ENCODE assay signal across 20 cellular contexts in genomic region chr10:112235141-112235540, GRCh38. TPM values are rescaled to one million over a fixed set of nuclear protein-coding genes. Genes with fewer than 3 reads are reported as not detected.
DNase-seq lines count a peak whose midpoint lies in the region; ATAC-seq, FAIRE-seq and TF ChIP-seq lines count a peak whose summit lies in the region.
"Had no signal": no experiment of that assay in that cellular context is flagged by ENCODE, and none has a peak within 500 bp of the region (broad histone marks: within the 10 kb centered on the region; RNA-seq: fewer than 3 reads in every experiment).

No MANE protein-coding gene starts in this region.

- no peak for TF ChIP-seq RAD21 in H1 (IDR thresholded peaks at IDR 0.05 in 1 of 2, conservative IDR thresholded peaks at IDR 0.05 in 1 of 2; ENCODE audit: low read depth in 2 of 2, low read length in 2 of 2)

- H3K27me3 ChIP-seq in RWPE2 (ENCODE audit: insufficient read depth, poor library complexity, severe bottlenecking), result no peaks in the 10 kb centered on the region
- H3K27me3 ChIP-seq in H1 (replicated peaks in 1 of 4; ENCODE audit: control insufficient read depth in 3 of 4, extremely low read depth in 1 of 4, insufficient read depth in 3 of 4, low read length in 3 of 4), result no peaks in the 10 kb centered on the region
- H3K27me3 ChIP-seq in A673 (replicated peaks; ENCODE audit: insufficient read depth, low read depth, low read length, poor library complexity), result no peaks in the 10 kb centered on the region

- no peaks in the 10 kb centered on the region for H3K36me3 ChIP-seq in RWPE2 (ENCODE audit: low read depth)
- H3K36me3 ChIP-seq in H1 (ENCODE audit: control insufficient read depth in 2 of 4, insufficient read depth in 4 of 4, low read length in 3 of 4), result no peaks in the 10 kb centered on the region
- no peaks in the 10 kb centered on the region for H3K36me3 ChIP-seq in A673 (ENCODE audit: insufficient read depth, low read length, poor library complexity, severe bottlenecking)

- H3K18ac ChIP-seq in H1 (ENCODE audit: extremely low read depth, low read length), result no peak overlapping the region; the same call in 1 of the 2 replicates

- H3K27ac ChIP-seq in RWPE2 (ENCODE audit: poor library complexity, severe bottlenecking), result peak overlapping the region; percentile 24
- no peak overlapping the region for H3K27ac ChIP-seq in H1 (ENCODE audit: low read depth, low read length)
- no peak overlapping the region for H3K27ac ChIP-seq in A673 (ENCODE audit: low read depth, low read length, poor library complexity, severe bottlenecking)
- H3K27ac ChIP-seq: A549 had no signal

- no peaks in the 10 kb centered on the region for H3K23me2 ChIP-seq in H1 (ENCODE audit: low read depth, low read length)

- TF ChIP-seq POLR2A in H1 (IDR thresholded peaks at IDR 0.05; ENCODE audit: control extremely low read depth in 1 of 2, low read depth in 2 of 2, low read length in 2 of 2), result no peak

- H3K9me3 ChIP-seq in RWPE2 (ENCODE audit: severe bottlenecking) (no peaks in the 10 kb centered on the region), H1 (ENCODE audit: insufficient read depth in 2 of 2, low read depth in 1 of 2, low read length in 1 of 2) (peaks cover 3% of the 10 kb centered on the region in 2 experiments; a peak in 2 of 4 replicates), A673 (ENCODE audit: low read depth, low read length, poor library complexity, severe bottlenecking) (peaks cover 8% of the 10 kb centered on the region)
- H3K9me3 ChIP-seq: A549 had no signal

- peaks cover 2% of the 10 kb centered on the region for H3K36me3 Mint-ChIP-seq in neural crest cell (ENCODE audit: low read depth)
- H3K36me3 Mint-ChIP-seq: CD4-positive, alpha-beta memory T cell had no signal

- FAIRE-seq in H1 (lab: Jason Lieb, UNC), result no peak
- FAIRE-seq: A549, GM12891 had no signal

- H3K9me3 Mint-ChIP-seq in neural crest cell, result peaks cover 15% of the 10 kb centered on the region

- peaks cover 30% of the 10 kb centered on the region for H3K4me1 Mint-ChIP-seq in neural crest cell
- H3K4me1 Mint-ChIP-seq: CD4-positive, alpha-beta memory T cell had no signal

- no peaks in the 10 kb centered on the region for H3K27me3 Mint-ChIP-seq in neural crest cell (ENCODE audit: low read depth)

- 90% methylated on average over 7 of the region's 7 CpGs; no CpG with 5 or more reads in 1 of the 2 experiments for WGBS in H1 (ENCODE audit: extremely low coverage in 1 of 2, insufficient coverage in 1 of 2, insufficient read length in 1 of 2, insufficient replicate concordance in 2 of 2, low coverage in 1 of 2, low lambda C conversion rate in 2 of 2, missing lambda C conversion rate in 1 of 2), 2 experiments

- H4K20me1 ChIP-seq in H1 (replicated peaks in 1 of 2; ENCODE audit: control insufficient read depth in 1 of 2, insufficient read depth in 2 of 2, low read length in 2 of 2), result no peaks in the 10 kb centered on the region

- 0 out of 2 replicates have a peak overlapping the region, but pooled peaks have one; percentile 5 for H2BK12ac ChIP-seq in H1 (ENCODE audit: low read depth, low read length)

- H3K79me1 ChIP-seq in H1 (ENCODE audit: low read depth, low read length), result no peaks in the 10 kb centered on the region

- H2BK15ac ChIP-seq in H1 (ENCODE audit: low read length), result no peak overlapping the region

- H3K23ac ChIP-seq in H1 (ENCODE audit: insufficient read length), result no peak overlapping the region

- H4K8ac ChIP-seq in H1 (ENCODE audit: extremely low read depth, insufficient read depth, low read length), result no peak overlapping the region

- H3K4me3 Mint-ChIP-seq in neural crest cell, result no peak overlapping the region
- H3K4me3 Mint-ChIP-seq: CD4-positive, alpha-beta memory T cell had no signal

- POLR2A ChIA-PET in H1 (lab: Charles Lee; ENCODE audit: partially characterized antibody) (no interaction called here), A673 (lab: Charles Lee; ENCODE audit: low non-redundant PET) (no interaction called here)

- no peak overlapping the region for H3K14ac ChIP-seq in H1 (ENCODE audit: insufficient read length)

- no peak overlapping the region for H2BK120ac ChIP-seq in H1 (replicated peaks; ENCODE audit: low read depth, low read length)

- BruUV-seq in A673 (replicated peaks; lab: Mats Ljungman, UMichigan), result no TSS peak

- TF ChIP-seq CTCF in RWPE2 (IDR thresholded peaks at IDR 0.05; ENCODE audit: poor library complexity, severe bottlenecking) (no peak), H1 (IDR thresholded peaks at IDR 0.05; ENCODE audit: control extremely low read depth in 1 of 3, insufficient read depth in 1 of 3, low read depth in 1 of 3, low read length in 3 of 3) (no peak), neural crest cell (conservative IDR thresholded peaks at IDR 0.05) (no peak), A673 (conservative IDR thresholded peaks at IDR 0.05; ENCODE audit: low read depth, low read length) (no peak)

- H3K4me2 ChIP-seq in H1 (ENCODE audit: insufficient read depth in 1 of 2, low read depth in 2 of 2, low read length in 2 of 2), result peak overlapping the region in 1 of 2 experiments; percentile 37; a peak in 2 of 4 replicates
- H3K4me2 ChIP-seq: A549 had no signal

- H2AFZ ChIP-seq in H1 (ENCODE audit: low read length), result peak overlapping the region; percentile 72; the same call in 1 of the 2 replicates

- H4K5ac ChIP-seq in H1 (ENCODE audit: insufficient read length, low read depth, low read length), result no peak overlapping the region

- no peak for TF ChIP-seq EP300 in H1 (IDR thresholded peaks at IDR 0.05; ENCODE audit: borderline replicate concordance in 1 of 2, low read depth in 2 of 2, low read length in 2 of 2)

- no peak overlapping the region for H3K9ac ChIP-seq in H1 (replicated peaks in 1 of 4; ENCODE audit: extremely low read depth in 1 of 4, low read depth in 3 of 4, low read length in 3 of 4)

- no peak overlapping the region for H3K56ac ChIP-seq in H1 (replicated peaks; ENCODE audit: insufficient read length, low read depth, low read length)

- no peaks in the 10 kb centered on the region for H3K79me2 ChIP-seq in H1 (ENCODE audit: control insufficient read depth in 1 of 2, insufficient read depth in 2 of 2, low read length in 2 of 2)

- H2AK5ac ChIP-seq in H1 (ENCODE audit: low read depth, low read length), result no peak overlapping the region

- H3K4me3 ChIP-seq in RWPE2 (ENCODE audit: severe bottlenecking) (no peak overlapping the region), H1 (ENCODE audit: extremely low read depth in 1 of 4, insufficient read depth in 2 of 4, low read depth in 3 of 4, low read length in 4 of 4) (no peak overlapping the region), A673 (ENCODE audit: low read depth, low read length, poor library complexity, severe bottlenecking) (no peak overlapping the region)
- H3K4me3 ChIP-seq: A549 had no signal

- DNase-seq in RWPE2 (ENCODE audit: low spot score) (no peak), H1 (ENCODE audit: low read depth in 1 of 2, low spot score in 2 of 2) (no peak), neural crest cell (ENCODE audit: low read depth, low spot score) (no peak), A673 (ENCODE audit: low spot score) (no peak), NCI-H187 (lab: John Stamatoyannopoulos, UW) (no peak)
- DNase-seq: 8988T; C1 segment of cervical spinal cord; Calu3; CD4-positive, alpha-beta memory T cell; COR-L47; DMS53; DMS79 treated with DMSO at 0.1 percent for 48 hours; GF-D8; GOT3 had no signal

- peaks cover 9% of the 10 kb centered on the region for H3K4me1 ChIP-seq in RWPE2 (ENCODE audit: insufficient read depth, poor library complexity, severe bottlenecking)
- peaks cover 0 to 5% (median 3%) of the 10 kb centered on the region in 4 experiments; a peak in 3 of 7 replicates for H3K4me1 ChIP-seq in H1 (replicated peaks in 1 of 4; ENCODE audit: control insufficient read depth in 3 of 4, insufficient read depth in 4 of 4, low read length in 3 of 4)
- no peaks in the 10 kb centered on the region for H3K4me1 ChIP-seq in A673 (ENCODE audit: insufficient read depth, low read length, poor library complexity, severe bottlenecking)
- H3K4me1 ChIP-seq: A549 had no signal

- intact Hi-C loops in A673 (cut with micrococcal nuclease; ENCODE audit: unreplicated experiment), result no loop called here

- H2BK5ac ChIP-seq in H1 (ENCODE audit: low read depth, low read length), result no peak overlapping the region

- H3K27ac Mint-ChIP-seq in neural crest cell (ENCODE audit: unreplicated experiment), result peak overlapping the region; percentile 24
- H3K27ac Mint-ChIP-seq: CD4-positive, alpha-beta memory T cell had no signal

- no peak overlapping the region for H3K4ac ChIP-seq in H1 (replicated peaks; ENCODE audit: insufficient read length, low read depth, low read length)

- no peak overlapping the region for H4K91ac ChIP-seq in H1 (replicated peaks; ENCODE audit: insufficient read length, low read length)

- H2BK20ac ChIP-seq in H1 (ENCODE audit: low read length), result peak overlapping the region; percentile 32; the same call in 1 of the 2 replicates

- CTCF ChIA-PET in H1 (lab: Charles Lee; ENCODE audit: partially characterized antibody) (interaction anchor here (0.9 kb wide), 1 partner anchor 72 kb away, joined by 3 read pairs; no protein-coding TSS in a partner anchor), A673 (lab: Charles Lee) (no interaction called here)

- ATAC-seq in RWPE2 (ENCODE audit: low read depth) (no peak), GM18502 (IDR thresholded peaks at IDR 0.05; ENCODE audit: poor library complexity, unreplicated experiment) (no peak)
- ATAC-seq: A549 had no signal

RNA-seq across cellular contexts. Expression of gene TECTB, which starts 48.1 kb away (rescaled TPM):
- total RNA-seq in H1 (2021; fragmentation: NEBNext Ultra II Directional; extraction: Animal tissue kit (Norgen Biotek cat#: 25700)), result not detected in 2 replicates
- polyA plus RNA-seq in H1 (2011; rRNA removed), result not detected in 2 replicates
- not detected for polyA plus RNA-seq in H1 (2011; cell fraction: cytosol; rRNA removed)
- polyA plus RNA-seq in H1 (2011; cell fraction: nucleus; rRNA removed), result not detected
- polyA plus RNA-seq in H1 (2012, experiment 1 of 2), result not detected in 4 replicates
- polyA plus RNA-seq in H1 (2012, experiment 2 of 2), result not detected
- polyA plus RNA-seq in H1 (2013, experiment 1 of 2), result not detected
- polyA plus RNA-seq in H1 (2013, experiment 2 of 2), result not detected
- polyA minus RNA-seq in H1 (2011; rRNA and poly(A)+ RNA removed), result not detected in 2 replicates
- polyA minus RNA-seq in H1 (2011; cell fraction: cytosol; rRNA and poly(A)+ RNA removed), result not detected
- not detected for polyA minus RNA-seq in H1 (2011; cell fraction: nucleus; rRNA and poly(A)+ RNA removed)
- not detected in 2 replicates for total RNA-seq in neural crest cell
- total RNA-seq in A673 (2021), result not detected in 2 replicates
- total RNA-seq: Calu3; CD4-positive, alpha-beta memory T cell; Daoy; G401; H7 had no signal
- polyA plus RNA-seq: A549; CD4-positive, alpha-beta memory T cell had no signal

RNA-seq across cellular contexts. Expression of gene GPAM, which starts 51.6 kb away (rescaled TPM):
- 15.5 and 18.5 TPM in 2 replicates for total RNA-seq in H1 (2021; fragmentation: NEBNext Ultra II Directional; extraction: Animal tissue kit (Norgen Biotek cat#: 25700))
- 3.4 and 5.5 TPM in 2 replicates for polyA plus RNA-seq in H1 (2011; rRNA removed)
- 5.7 TPM for polyA plus RNA-seq in H1 (2011; cell fraction: cytosol; rRNA removed)
- polyA plus RNA-seq in H1 (2011; cell fraction: nucleus; rRNA removed), result 7.4 TPM
- polyA plus RNA-seq in H1 (2012, experiment 1 of 2), result 5.0 to 7.6 TPM (median 6.3 TPM) in 4 replicates
- polyA plus RNA-seq in H1 (2012, experiment 2 of 2), result 0.41 TPM
- polyA plus RNA-seq in H1 (2013, experiment 1 of 2), result 12.1 TPM
- 11.8 TPM for polyA plus RNA-seq in H1 (2013, experiment 2 of 2)
- polyA minus RNA-seq in H1 (2011; rRNA and poly(A)+ RNA removed), result 16.1 and 24.3 TPM in 2 replicates
- polyA minus RNA-seq in H1 (2011; cell fraction: cytosol; rRNA and poly(A)+ RNA removed), result 5.5 TPM
- polyA minus RNA-seq in H1 (2011; cell fraction: nucleus; rRNA and poly(A)+ RNA removed), result 25.0 TPM
- 16.5 and 21.2 TPM in 2 replicates for total RNA-seq in neural crest cell
- 18.1 and 20.8 TPM in 2 replicates for total RNA-seq in A673 (2021)
